8 cellular contexts compared by ENCODE assay signal in genomic region chr18:24270937-24271380, GRCh38.
DNase-seq lines count a peak whose midpoint lies in the region; ATAC-seq and TF ChIP-seq lines count a peak whose summit lies in the region.

No MANE protein-coding gene starts in this region.

- peaks cover 5% of the 10 kb centered on the region for H3K27me3 Mint-ChIP-seq in neural progenitor cell (ENCODE audit: insufficient read depth, low read depth)

- H3K4me1 Mint-ChIP-seq in neural progenitor cell, result peaks cover 24% of the 10 kb centered on the region

- DNase-seq in ELF-1 (ENCODE audit: low read depth, low spot score) (peak; percentile 32), RPMI7951 (ENCODE audit: low read depth) (peak; percentile 51), fibroblast of peridontal ligament (ENCODE audit: extremely low read depth) (peak; percentile 54), neural progenitor cell (ENCODE audit: low spot score) (peak; percentile 46), NCI-H226 (no peak), GM10266 (ENCODE audit: extremely low spot score) (no peak), iPS-NIHi11 (ENCODE audit: low spot score) (no peak), omental fat pad (ENCODE audit: low spot score) (no peak)

- H3K79me2 ChIP-seq in neural progenitor cell (ENCODE audit: low read depth), result peaks cover 37% of the 10 kb centered on the region

- H3K9ac ChIP-seq in neural progenitor cell, result no peak overlapping the region

- H3K27me3 ChIP-seq in neural progenitor cell, result no peaks in the 10 kb centered on the region

- H3K4me3 Mint-ChIP-seq in neural progenitor cell, result peak overlapping the region; percentile 90

- TF ChIP-seq CTCF in neural progenitor cell (IDR thresholded peaks at IDR 0.05) (no peak), GM10266 (IDR thresholded peaks at IDR 0.05; ENCODE audit: control insufficient read depth, insufficient read depth, low read depth, missing control alignments) (no peak), omental fat pad (IDR thresholded peaks at IDR 0.05) (no peak)

- no peaks in the 10 kb centered on the region for H3K36me3 ChIP-seq in neural progenitor cell

- peak overlapping the region; percentile 72 for H3K4me3 ChIP-seq in neural progenitor cell

- peak overlapping the region; percentile 42 for H3K27ac Mint-ChIP-seq in neural progenitor cell

- no peaks in the 10 kb centered on the region for H3K9me3 Mint-ChIP-seq in neural progenitor cell

- H3K36me3 Mint-ChIP-seq in neural progenitor cell, result peaks cover 8% of the 10 kb centered on the region

- no peak overlapping the region for H3K27ac ChIP-seq in neural progenitor cell

- no peaks in the 10 kb centered on the region for H3K9me3 ChIP-seq in neural progenitor cell (ENCODE audit: low read depth)

- peak overlapping the region; percentile 90 for H3K4me2 ChIP-seq in neural progenitor cell

- peak overlapping the region; percentile 57 for H2AFZ ChIP-seq in neural progenitor cell (replicated peaks)

- H3K4me1 ChIP-seq in neural progenitor cell, result peaks cover 30% of the 10 kb centered on the region

- ATAC-seq in omental fat pad (ENCODE audit: low FRiP score), result no peak

- H3F3A ChIP-seq in neural progenitor cell (ENCODE audit: low read depth), result peaks cover 40% of the 10 kb centered on the region

- H4K20me1 ChIP-seq in neural progenitor cell (ENCODE audit: low read depth), result peaks cover 27% of the 10 kb centered on the region

Comparison
In these comparisons a context has a peak if more than half of its experiments do, and no peak if none do; other contexts are left out.
1. DNase-seq: peak in ELF-1 (single experiment), RPMI7951 (single experiment), fibroblast of peridontal ligament (single experiment) and neural progenitor cell (single experiment); none in NCI-H226 (single experiment), GM10266 (single experiment), iPS-NIHi11 (single experiment) and omental fat pad (single experiment).